ENCODE assay signal across 13 cellular contexts in genomic region chr5:143297756-143298155, GRCh38.
"Had no signal": no experiment of that assay in that cellular context is flagged by ENCODE, and none has a peak within 500 bp of the region (broad histone marks: within the 10 kb centered on the region; RNA-seq: fewer than 3 reads in every experiment).

No MANE protein-coding gene starts in this region.

- H3K9me3 ChIP-seq: adrenal gland, lower lobe of right lung, thoracic aorta had no signal

- H3K27ac ChIP-seq: adrenal gland, lower lobe of right lung, skin epidermis, thoracic aorta had no signal

- H3K27me3 Mint-ChIP-seq: activated CD4-positive, alpha-beta memory T cell treated with anti-CD3 and anti-CD28 coated beads for 36 hours; brain; stimulated activated naive CD8-positive, alpha-beta T cell treated with anti-CD3 and anti-CD28 coated beads, Interleukin-15, amount 100 ng/mL, for 72 hours had no signal

- H3K4me3 Mint-ChIP-seq: activated CD4-positive, alpha-beta memory T cell treated with anti-CD3 and anti-CD28 coated beads for 36 hours; activated naive CD4-positive, alpha-beta T cell treated with anti-CD3 and anti-CD28 coated beads for 36 hours; brain; stimulated activated naive CD8-positive, alpha-beta T cell treated with anti-CD3 and anti-CD28 coated beads, Interleukin-15, amount 100 ng/mL, for 72 hours had no signal

- H3K4me1 ChIP-seq: adrenal gland had no signal

- H3K27ac Mint-ChIP-seq: activated CD4-positive, alpha-beta memory T cell treated with anti-CD3 and anti-CD28 coated beads for 36 hours; activated naive CD4-positive, alpha-beta T cell treated with anti-CD3 and anti-CD28 coated beads for 36 hours; brain; stimulated activated naive CD8-positive, alpha-beta T cell treated with anti-CD3 and anti-CD28 coated beads, Interleukin-15, amount 100 ng/mL, for 72 hours had no signal

- ATAC-seq: lower lobe of right lung; stimulated activated naive CD8-positive, alpha-beta T cell treated with anti-CD3 and anti-CD28 coated beads, Interleukin-15, amount 100 ng/mL, for 72 hours had no signal

- H3K27me3 ChIP-seq: adrenal gland had no signal

- DNase-seq: activated CD4-positive, alpha-beta memory T cell treated with anti-CD3 and anti-CD28 coated beads for 36 hours; activated CD8-positive, alpha-beta memory T cell treated with anti-CD3 and anti-CD28 coated beads, Interleukin-2, amount 50 U/mL, for 48 hours; activated naive CD4-positive, alpha-beta T cell treated with anti-CD3 and anti-CD28 coated beads for 36 hours; adrenal gland; hippocampal formation; lower lobe of right lung; midbrain; posterior cingulate gyrus; stimulated activated CD4-positive, alpha-beta T cell treated with anti-CD3 and anti-CD28 coated beads, Interleukin-4, amount 100 ng/mL, for 4 hours; stimulated activated naive CD8-positive, alpha-beta T cell treated with anti-CD3 and anti-CD28 coated beads, Interleukin-15, amount 100 ng/mL, for 72 hours had no signal

- H3K4me1 Mint-ChIP-seq: brain; stimulated activated naive CD8-positive, alpha-beta T cell treated with anti-CD3 and anti-CD28 coated beads, Interleukin-15, amount 100 ng/mL, for 72 hours had no signal

- H3K9me3 Mint-ChIP-seq: activated CD4-positive, alpha-beta memory T cell treated with anti-CD3 and anti-CD28 coated beads for 36 hours; activated naive CD4-positive, alpha-beta T cell treated with anti-CD3 and anti-CD28 coated beads for 36 hours; brain; stimulated activated naive CD8-positive, alpha-beta T cell treated with anti-CD3 and anti-CD28 coated beads, Interleukin-15, amount 100 ng/mL, for 72 hours had no signal

- H3K4me3 ChIP-seq: adrenal gland, lower lobe of right lung, skin epidermis, thoracic aorta had no signal
